ENCODE assay signal across 15 cellular contexts in genomic region chr7:107994366-107994765, GRCh38. TPM values are rescaled to one million over a fixed set of nuclear protein-coding genes. Genes with fewer than 3 reads are reported as not detected.
DNase-seq lines count a peak whose midpoint lies in the region; ATAC-seq and TF ChIP-seq lines count a peak whose summit lies in the region.
"Had no signal": no experiment of that assay in that cellular context is flagged by ENCODE, and none has a peak within 500 bp of the region (broad histone marks: within the 10 kb centered on the region; RNA-seq: fewer than 3 reads in every experiment).

No MANE protein-coding gene starts in this region.

- H3K27me3 ChIP-seq in right cardiac atrium (ENCODE audit: control insufficient read depth, insufficient read depth), result no peaks in the 10 kb centered on the region
- no peaks in the 10 kb centered on the region for H3K27me3 ChIP-seq in colonic mucosa

- H3K27ac ChIP-seq in right cardiac atrium (ENCODE audit: low read length), result no peak overlapping the region
- peak overlapping the region; percentile 67 for H3K27ac ChIP-seq in colonic mucosa
- H3K27ac ChIP-seq: WERI-Rb-1 had no signal

- peaks cover 3% of the 10 kb centered on the region for H3K4me1 ChIP-seq in right cardiac atrium (ENCODE audit: control insufficient read depth, insufficient read depth, low read length)
- H3K4me1 ChIP-seq in colonic mucosa, result peaks cover 21% of the 10 kb centered on the region

- POLR2A ChIA-PET in activated CD4-positive, alpha-beta memory T cell treated with anti-CD3 and anti-CD28 coated beads, Interleukin-2, amount 10 ng/mL, durations not matched to agents 7 days and 5 days (lab: Charles Lee), result no interaction called here

- H3K4me1 Mint-ChIP-seq in type B pancreatic cell (ENCODE audit: unreplicated experiment), result peaks cover 67% of the 10 kb centered on the region
- H3K4me1 Mint-ChIP-seq in activated CD4-positive, alpha-beta memory T cell treated with anti-CD3 and anti-CD28 coated beads, Interleukin-2, amount 10 ng/mL, durations not matched to agents 7 days and 5 days, result no peaks in the 10 kb centered on the region

- H3K9me3 ChIP-seq in right cardiac atrium (ENCODE audit: control insufficient read depth, low read length) (no peaks in the 10 kb centered on the region), colonic mucosa (no peaks in the 10 kb centered on the region)
- H3K9me3 ChIP-seq: Caco-2 had no signal

- peak; percentile 28 for ATAC-seq in Right ventricle myocardium superior (ENCODE audit: poor library complexity)
- ATAC-seq in right cardiac atrium, result no peak
- no peak for ATAC-seq in HG02571 (IDR thresholded peaks at IDR 0.05; ENCODE audit: unreplicated experiment)
- ATAC-seq: left lobe of liver had no signal

- H3K4me3 ChIP-seq in right cardiac atrium (ENCODE audit: low read length), result no peak overlapping the region
- H3K4me3 ChIP-seq in colonic mucosa, result no peak overlapping the region

- no peaks in the 10 kb centered on the region for H3K9me3 Mint-ChIP-seq in type B pancreatic cell
- no peaks in the 10 kb centered on the region for H3K9me3 Mint-ChIP-seq in activated CD4-positive, alpha-beta memory T cell treated with anti-CD3 and anti-CD28 coated beads, Interleukin-2, amount 10 ng/mL, durations not matched to agents 7 days and 5 days

- H3K4me3 Mint-ChIP-seq in type B pancreatic cell, result peak overlapping the region; percentile 28
- no peak overlapping the region for H3K4me3 Mint-ChIP-seq in activated CD4-positive, alpha-beta memory T cell treated with anti-CD3 and anti-CD28 coated beads, Interleukin-2, amount 10 ng/mL, durations not matched to agents 7 days and 5 days

- 58% methylated on average over 3 of the region's 3 CpGs for WGBS in right cardiac atrium

- peaks cover 47% of the 10 kb centered on the region for H3K36me3 Mint-ChIP-seq in type B pancreatic cell
- H3K36me3 Mint-ChIP-seq in activated CD4-positive, alpha-beta memory T cell treated with anti-CD3 and anti-CD28 coated beads, Interleukin-2, amount 10 ng/mL, durations not matched to agents 7 days and 5 days (ENCODE audit: low read depth), result no peaks in the 10 kb centered on the region

- no peak overlapping the region for H3K27ac Mint-ChIP-seq in type B pancreatic cell
- no peak overlapping the region for H3K27ac Mint-ChIP-seq in activated CD4-positive, alpha-beta memory T cell treated with anti-CD3 and anti-CD28 coated beads, Interleukin-2, amount 10 ng/mL, durations not matched to agents 7 days and 5 days

- no peak for DNase-seq in Right ventricle myocardium superior
- no peak for DNase-seq in right cardiac atrium
- no peak for DNase-seq in colonic mucosa
- DNase-seq in myocyte (ENCODE audit: low read depth), result peak; percentile 41
- DNase-seq in type B pancreatic cell (ENCODE audit: extremely low spot score, unreplicated experiment), result no peak
- no peak for DNase-seq in activated CD4-positive, alpha-beta memory T cell treated with anti-CD3 and anti-CD28 coated beads, Interleukin-2, amount 10 ng/mL, durations not matched to agents 7 days and 5 days
- no peak for DNase-seq in AG08395 (ENCODE audit: low spot score)
- DNase-seq: Caco-2; effector CD8-positive, alpha-beta T cell; hippocampal formation; KBM-7; NCI-H774 had no signal

- peak overlapping the region in 1 of 2 donors; percentile 32 for H3K9ac ChIP-seq in colonic mucosa (ENCODE audit: low read depth in 2 of 2, low read length in 2 of 2)

- no peaks in the 10 kb centered on the region for H3K36me3 ChIP-seq in colonic mucosa

- H3K27me3 Mint-ChIP-seq in type B pancreatic cell, result peaks cover 24% of the 10 kb centered on the region
- H3K27me3 Mint-ChIP-seq in activated CD4-positive, alpha-beta memory T cell treated with anti-CD3 and anti-CD28 coated beads, Interleukin-2, amount 10 ng/mL, durations not matched to agents 7 days and 5 days, result peaks cover 52% of the 10 kb centered on the region

- TF ChIP-seq CTCF in colonic mucosa (IDR thresholded peaks at IDR 0.05) (no peak), type B pancreatic cell (conservative IDR thresholded peaks at IDR 0.05) (no peak)

- intact Hi-C loops in Right ventricle myocardium superior (cut with DNase I), result no loop called here
- intact Hi-C loops in right cardiac atrium (cut with DNase I), result no loop called here
- intact Hi-C loops in colonic mucosa (cut with DNase I), result no loop called here

- CTCF ChIA-PET in activated CD4-positive, alpha-beta memory T cell treated with anti-CD3 and anti-CD28 coated beads, Interleukin-2, amount 10 ng/mL, durations not matched to agents 7 days and 5 days (lab: Charles Lee), result no interaction called here

RNA-seq across cellular contexts. Expression of gene LAMB1, which starts 8.6 kb away (rescaled TPM):
- total RNA-seq in Right ventricle myocardium superior (62.1 TPM), right cardiac atrium (100 to 1,000 TPM in 1 of 4 donors, 10 to 100 TPM in 3; 42.1 to 110 (median 47.3) TPM), colonic mucosa (10 to 100 TPM; 91.6 to 96.7 TPM), myocyte (105 and 123 TPM in 2 replicates), type B pancreatic cell (ENCODE audit: low replicate concordance) (141 and 226 TPM in 2 replicates)
- polyA plus RNA-seq in right cardiac atrium, result 59.9 TPM
- polyA plus RNA-seq in myocyte (2012), result 121 TPM
- total RNA-seq in activated CD4-positive, alpha-beta memory T cell treated with anti-CD3 and anti-CD28 coated beads, Interleukin-2, amount 10 ng/mL, durations not matched to agents 7 days and 5 days, result not detected

Comparison
In these comparisons a context has a peak if more than half of its experiments do, and no peak if none do; other contexts are left out.
1. RNA of gene LAMB1, which starts 8.6 kb away (total RNA-seq): 141 to 226 TPM in type B pancreatic cell, 105 to 123 TPM in myocyte, 91.6 to 96.7 TPM in colonic mucosa, 62.1 TPM in Right ventricle myocardium superior (single experiment) and 42.1 to 110 TPM in right cardiac atrium; not detected in activated CD4-positive, alpha-beta memory T cell treated with anti-CD3 and anti-CD28 coated beads, Interleukin-2, amount 10 ng/mL, durations not matched to agents 7 days and 5 days; every median in the first group is over 10 times any median in the second.